9 cellular contexts compared by ENCODE assay signal in genomic region chr3:67381667-67382272, GRCh38.
A peak's percentile ranks its signal among the peaks of the same experiment; 100 is the strongest.
DNase-seq lines count a peak whose midpoint lies in the region; ATAC-seq and TF ChIP-seq lines count a peak whose summit lies in the region.
"Had no signal": no experiment of that assay in that cellular context is flagged by ENCODE, and none has a peak within 500 bp of the region (broad histone marks: within the 10 kb centered on the region; RNA-seq: fewer than 3 reads in every experiment).

No MANE protein-coding gene starts in this region.

- H3K4me3 ChIP-seq in HFF-Myc (replicated peaks; ENCODE audit: low read depth, low read length) = no peak overlapping the region

- TF ChIP-seq CTCF in HFF-Myc (IDR thresholded peaks at IDR 0.05; ENCODE audit: low read depth, low read length, missing control alignments) = peak; percentile 66

- H3K27ac Mint-ChIP-seq in activated CD8-positive, alpha-beta T cell treated with anti-CD3 and anti-CD28 coated beads, Interleukin-2, amount 10 ng/mL, durations not matched to agents 7 days and 5 days = no peak overlapping the region
- H3K27ac Mint-ChIP-seq: memory B cell had no signal

- H3K27me3 Mint-ChIP-seq in activated CD8-positive, alpha-beta T cell treated with anti-CD3 and anti-CD28 coated beads, Interleukin-2, amount 10 ng/mL, durations not matched to agents 7 days and 5 days (ENCODE audit: low read depth) = no peaks in the 10 kb centered on the region
- H3K27me3 Mint-ChIP-seq: memory B cell had no signal

- DNase-seq in COR-L47 (lab: John Stamatoyannopoulos, UW) (peak; percentile 4), HFF-Myc (ENCODE audit: extremely low read depth, low read depth) (no peak), left lobe of liver (ENCODE audit: low spot score) (no peak), ecto neural progenitor cell (ENCODE audit: low spot score) (no peak)
- peak; percentile 49 for DNase-seq in activated CD8-positive, alpha-beta T cell treated with anti-CD3 and anti-CD28 coated beads, Interleukin-2, amount 10 ng/mL, durations not matched to agents 7 days and 5 days

- CTCF ChIA-PET in activated CD8-positive, alpha-beta T cell treated with anti-CD3 and anti-CD28 coated beads, Interleukin-2, amount 10 ng/mL, durations not matched to agents 7 days and 5 days (lab: Charles Lee) = interaction anchor here (1.2 to 9.5 kb wide), 4 partner anchors 268 to 1485 kb away, joined by 3 to 82 read pairs (median 12); no protein-coding TSS in a partner anchor

- POLR2A ChIA-PET in activated CD8-positive, alpha-beta T cell treated with anti-CD3 and anti-CD28 coated beads, Interleukin-2, amount 10 ng/mL, durations not matched to agents 7 days and 5 days (lab: Charles Lee) = no interaction called here

- peaks cover 23% of the 10 kb centered on the region for H3K36me3 Mint-ChIP-seq in activated CD8-positive, alpha-beta T cell treated with anti-CD3 and anti-CD28 coated beads, Interleukin-2, amount 10 ng/mL, durations not matched to agents 7 days and 5 days (ENCODE audit: low read depth)

- no peaks in the 10 kb centered on the region for H3K4me1 Mint-ChIP-seq in activated CD8-positive, alpha-beta T cell treated with anti-CD3 and anti-CD28 coated beads, Interleukin-2, amount 10 ng/mL, durations not matched to agents 7 days and 5 days (ENCODE audit: low read depth)
- H3K4me1 Mint-ChIP-seq: memory B cell had no signal

- no peak for ATAC-seq in activated CD8-positive, alpha-beta T cell treated with anti-CD3 and anti-CD28 coated beads, Interleukin-2, amount 10 ng/mL, durations not matched to agents 7 days and 5 days
- ATAC-seq in left lobe of liver = peak; percentile 40
- no peak for ATAC-seq in HG03025 (IDR thresholded peaks at IDR 0.05; ENCODE audit: low FRiP score, unreplicated experiment)
- no peak for ATAC-seq in HG03460 (IDR thresholded peaks at IDR 0.05; ENCODE audit: unreplicated experiment)
- ATAC-seq in GM18867 (IDR thresholded peaks at IDR 0.05; ENCODE audit: unreplicated experiment) = no peak

- H3K9me3 Mint-ChIP-seq in activated CD8-positive, alpha-beta T cell treated with anti-CD3 and anti-CD28 coated beads, Interleukin-2, amount 10 ng/mL, durations not matched to agents 7 days and 5 days (ENCODE audit: insufficient read depth) = no peaks in the 10 kb centered on the region
- H3K9me3 Mint-ChIP-seq: memory B cell had no signal

- no peak overlapping the region for H3K4me3 Mint-ChIP-seq in activated CD8-positive, alpha-beta T cell treated with anti-CD3 and anti-CD28 coated beads, Interleukin-2, amount 10 ng/mL, durations not matched to agents 7 days and 5 days
- H3K4me3 Mint-ChIP-seq: memory B cell had no signal

Comparison
In these comparisons a context has a peak if more than half of its experiments do, and no peak if none do; other contexts are left out.
1. DNase-seq: peak in COR-L47 (single experiment) and activated CD8-positive, alpha-beta T cell treated with anti-CD3 and anti-CD28 coated beads, Interleukin-2, amount 10 ng/mL, durations not matched to agents 7 days and 5 days (single experiment); none in HFF-Myc (single experiment), left lobe of liver (single experiment) and ecto neural progenitor cell (single experiment).